4 cellular contexts compared by ENCODE assay signal in the genomic region with DNA sequence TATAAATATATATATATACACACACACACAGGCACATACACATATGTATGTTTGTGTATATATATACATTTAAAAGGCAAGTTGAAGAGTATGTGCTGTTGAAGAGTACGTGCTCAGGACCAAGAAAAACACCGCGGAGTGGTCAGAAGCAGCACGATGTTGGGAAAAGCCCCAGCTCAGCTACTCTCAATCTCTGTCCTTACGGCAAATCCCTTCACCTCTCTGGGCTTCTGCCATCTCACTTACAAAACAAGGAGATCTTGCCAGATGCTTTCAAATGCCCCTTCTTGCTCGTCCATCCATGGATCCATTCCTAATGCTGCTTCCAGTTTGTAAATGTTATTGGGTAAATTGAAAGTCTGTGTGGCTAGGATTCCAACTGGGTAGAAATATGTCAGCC.
"Had no signal": no experiment of that assay in that cellular context is flagged by ENCODE, and none has a peak within 500 bp of the region (broad histone marks: within the 10 kb centered on the region; RNA-seq: fewer than 3 reads in every experiment).

No MANE protein-coding gene starts in this region.

- H2AFZ ChIP-seq: GM23338 had no signal

- H3K4me2 ChIP-seq: GM23338 had no signal

- H3K9me3 Mint-ChIP-seq: GM23338, H9 had no signal

- H3K4me3 Mint-ChIP-seq: GM23338, H9 had no signal

- H3K27ac Mint-ChIP-seq: GM23338, H9 had no signal

- H3K4me3 ChIP-seq: GM23338 had no signal

- DNase-seq: H9, HCEC 1CT, IMR-90 had no signal
